ENCODE assay signal across 28 cellular contexts in genomic region chr14:65429757-65430156, GRCh38.
"Had no signal": no experiment of that assay in that cellular context is flagged by ENCODE, and none has a peak within 500 bp of the region (broad histone marks: within the 10 kb centered on the region; RNA-seq: fewer than 3 reads in every experiment).

No MANE protein-coding gene starts in this region.

- H3K36me3 ChIP-seq: left lung, lower lobe of right lung, pancreas, prostate gland, thyroid gland, transverse colon, uterus had no signal

- H3K9me3 Mint-ChIP-seq: immature natural killer cell; stimulated activated naive B cell treated with anti-CD40 and anti-IgM and Interleukin-4, amounts not matched to agents 10 μg/mL and 1 μg/mL and 100 μg/mL, for 72 hours had no signal

- H3K4me3 Mint-ChIP-seq: immature natural killer cell; naive thymus-derived CD8-positive, alpha-beta T cell; nephron; neural crest cell; stimulated activated naive B cell treated with anti-CD40 and anti-IgM and Interleukin-4, amounts not matched to agents 10 μg/mL and 1 μg/mL and 100 μg/mL, for 72 hours had no signal

- H3K9me3 ChIP-seq: left lung, lower lobe of right lung, pancreas, prostate gland, stomach, testis, thyroid gland, transverse colon, uterus had no signal

- H3K27ac ChIP-seq: left lung, lower lobe of right lung, pancreas, prostate gland, stomach, testis, transverse colon, uterus had no signal

- DNase-seq: hypothalamus; immature natural killer cell; kidney; left colon; left lung; lower lobe of right lung; mammary epithelial cell; mesenchymal stem cell; naive thymus-derived CD8-positive, alpha-beta T cell; nucleus accumbens; pancreas; posterior cingulate gyrus; retina; right cardiac atrium; stimulated activated CD4-positive, alpha-beta T cell treated with anti-CD3 and anti-CD28 coated beads, Interleukin-12 subunit alpha, Interleukin-12 subunit beta, amount 100 ng/mL, for 4 hours; stimulated activated CD4-positive, alpha-beta T cell treated with anti-CD3 and anti-CD28 coated beads, Interleukin-15, amount 100 ng/mL, for 24 hours; stimulated activated CD4-positive, alpha-beta T cell treated with anti-CD3 and anti-CD28 coated beads, Interleukin-2, amount 100 ng/mL, for 24 hours; stimulated activated CD4-positive, alpha-beta T cell treated with anti-CD3 and anti-CD28 coated beads, Interleukin-4, amount 100 ng/mL, for 1 hour; stimulated activated naive B cell treated with anti-CD40 and anti-IgM and Interleukin-4, amounts not matched to agents 10 μg/mL and 1 μg/mL and 100 μg/mL, for 72 hours; stimulated activated naive CD8-positive, alpha-beta T cell treated with anti-CD3 and anti-CD28 coated beads, Interleukin-15, Interleukin-2, amounts not matched to agents 100 U/mL and 50 U/mL, for 24 hours; stomach; testis; thyroid gland; transverse colon; uterus had no signal

- H3K4me1 ChIP-seq: pancreas, prostate gland, uterus had no signal

- ATAC-seq: left colon; left lung; lower lobe of right lung; naive thymus-derived CD8-positive, alpha-beta T cell; pancreas; right cardiac atrium; stimulated activated naive B cell treated with anti-CD40 and anti-IgM and Interleukin-4, amounts not matched to agents 10 μg/mL and 1 μg/mL and 100 μg/mL, for 72 hours; stimulated activated naive CD8-positive, alpha-beta T cell treated with anti-CD3 and anti-CD28 coated beads, Interleukin-15, Interleukin-2, amounts not matched to agents 100 U/mL and 50 U/mL, for 24 hours had no signal

- H3K4me3 ChIP-seq: left lung, lower lobe of right lung, pancreas, prostate gland, stomach, testis, thyroid gland, transverse colon, uterus had no signal

- H3K27ac Mint-ChIP-seq: nephron; stimulated activated naive B cell treated with anti-CD40 and anti-IgM and Interleukin-4, amounts not matched to agents 10 μg/mL and 1 μg/mL and 100 μg/mL, for 72 hours had no signal

- H3K27me3 Mint-ChIP-seq: naive thymus-derived CD8-positive, alpha-beta T cell; stimulated activated naive B cell treated with anti-CD40 and anti-IgM and Interleukin-4, amounts not matched to agents 10 μg/mL and 1 μg/mL and 100 μg/mL, for 72 hours had no signal

- H3K27me3 ChIP-seq: left lung, pancreas, stomach, testis, thyroid gland, transverse colon, uterus had no signal
